In genomic region chr20:9506964-9507369, GRCh38 we compare ENCODE assay signal across 1 cellular context.
TF ChIP-seq lines count a peak whose summit lies in the region.

No MANE protein-coding gene starts in this region.

TF ChIP-seq in WTC11, 78 proteins besides CTCF, POLR2A, EP300 and RAD21 (continued from another document):
- no peak for TF ChIP-seq PRDM15 (CRISPR knock-in tag; IDR thresholded peaks at IDR 0.05)
